In the genomic region with DNA sequence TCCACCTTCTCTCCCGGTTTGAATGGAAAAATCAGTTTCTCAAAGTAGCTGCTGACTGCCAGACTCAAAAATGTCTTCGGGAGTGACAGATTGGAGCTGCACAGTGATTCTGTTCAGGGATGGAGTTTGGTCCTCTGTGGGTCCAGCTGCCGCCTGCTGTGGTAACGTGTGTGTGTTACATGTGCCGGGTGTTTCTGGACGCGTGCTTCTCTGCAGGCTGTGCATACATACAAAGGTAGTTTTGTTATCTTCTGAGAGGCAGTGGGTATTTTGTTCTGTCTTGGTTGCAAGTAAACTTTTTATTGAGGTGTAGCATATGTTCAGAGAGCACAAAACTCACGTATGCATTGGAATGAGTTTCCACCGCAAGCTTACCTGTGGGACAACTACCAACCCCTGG, we compare ENCODE assay signal across 8 cellular contexts. TPM values are rescaled to one million over a fixed set of nuclear protein-coding genes. Genes with fewer than 3 reads are reported as not detected.
A peak's percentile ranks its signal among the peaks of the same experiment; 100 is the strongest.
DNase-seq lines count a peak whose midpoint lies in the region; ATAC-seq and TF ChIP-seq lines count a peak whose summit lies in the region.

No MANE protein-coding gene starts in this region.

- H3K27ac Mint-ChIP-seq in T-cell, result no peak overlapping the region

- POLR2A ChIA-PET in T-cell (lab: Charles Lee), result no interaction called here

- H3K27ac ChIP-seq in right atrium auricular region, result peak overlapping the region; percentile 90 to 95
- H3K27ac ChIP-seq in spleen, result peak overlapping the region in 6 of 8 donors; percentile 9 to 80 (median 76)

- no peak overlapping the region for H3K4me3 Mint-ChIP-seq in T-cell

- 71 to 89% (median 84%) methylated on average over 9 of the region's 9 CpGs for WGBS in spleen, 5 donors

- H3K27me3 ChIP-seq in right atrium auricular region, result no peaks in the 10 kb centered on the region
- H3K27me3 ChIP-seq in spleen (replicated peaks in 1 of 7), result no peaks in the 10 kb centered on the region

- H3K36me3 ChIP-seq in right atrium auricular region (peaks cover 2% of the 10 kb centered on the region), spleen (peaks cover 0 to 65% (median 1%) of the 10 kb centered on the region in 6 donors)

- intact Hi-C loops in spleen (cut with DNase I; ENCODE audit: low total_unique reads), result no loop called here
- intact Hi-C loops in left colon (cut with DNase I, micrococcal nuclease), result no loop called here

- peak overlapping the region; percentile 51 to 59 for H3K4me3 ChIP-seq in right atrium auricular region
- H3K4me3 ChIP-seq in spleen, result peak overlapping the region in 5 of 8 donors; percentile 21 to 54 (median 32)

- TF ChIP-seq POLR2A in spleen (IDR thresholded peaks at IDR 0.05), result no peak

- ATAC-seq in T-cell (replicated peaks in 1 of 4), result no peak
- no peak for ATAC-seq in left colon

- no peaks in the 10 kb centered on the region for H3K9me3 ChIP-seq in right atrium auricular region
- H3K9me3 ChIP-seq in spleen, result no peaks in the 10 kb centered on the region

- peaks cover 8 to 26% (median 19%) of the 10 kb centered on the region in 3 donors for H3K4me1 Mint-ChIP-seq in T-cell

- H3K9me3 Mint-ChIP-seq in T-cell, result peaks cover 0 to 4% (median 0%) of the 10 kb centered on the region in 3 donors

- H3K27me3 Mint-ChIP-seq in T-cell, result peaks cover 0 to 4% of the 10 kb centered on the region in 2 donors

- TF ChIP-seq CTCF in right atrium auricular region (IDR thresholded peaks at IDR 0.05) (no peak), spleen (IDR thresholded peaks at IDR 0.05 in 8 of 11, conservative IDR thresholded peaks at IDR 0.05 in 3 of 11) (no peak)

- CTCF ChIA-PET in T-cell (lab: Charles Lee), result interaction anchor here in 1 of 2 donors (0.5 kb wide), 1 partner anchor 14 kb away, joined by 4 read pairs; no protein-coding TSS in a partner anchor

- H3K4me1 ChIP-seq in right atrium auricular region (peaks cover 0 to 78% of the 10 kb centered on the region in 2 donors), spleen (peaks cover 15 to 71% (median 51%) of the 10 kb centered on the region in 6 donors)

- no peaks in the 10 kb centered on the region for H3K36me3 Mint-ChIP-seq in T-cell

- DNase-seq in GM03348 (ENCODE audit: low spot score) (peak; percentile 24), amniotic epithelial cell (ENCODE audit: low read depth) (peak; percentile 33), right atrium auricular region (ENCODE audit: low spot score) (no peak), spleen (no peak), T-cell (no peak), GM19238 (ENCODE audit: insufficient read length, low spot score) (no peak), SKM-1 (lab: John Stamatoyannopoulos, UW; ENCODE audit: unreplicated experiment) (no peak), left colon (no peak)

RNA-seq across cellular contexts. Expression of a gene that starts 41.3 kb away (rescaled TPM):
- total RNA-seq in right atrium auricular region (10 to 100 TPM; 32.2 to 33.8 TPM), spleen (10 to 100 TPM; 19.3 to 44.6 (median 30.8) TPM), T-cell (10 to 100 TPM; 21.7 to 35.6 (median 35.0) TPM), left colon (10 to 100 TPM; 39.2 to 39.6 TPM)
- 10 to 100 TPM; 53.2 to 68.4 (median 61.8) TPM for polyA plus RNA-seq in spleen

Comparison
In these comparisons a context has a peak if more than half of its experiments do, and no peak if none do; other contexts are left out.
1. DNase-seq: peak in GM03348 (single experiment) and amniotic epithelial cell (single experiment); none in right atrium auricular region (single experiment), spleen (single experiment), T-cell (0 of 34), GM19238 (single experiment), SKM-1 (single experiment) and left colon (0 of 2).